19 cellular contexts compared by ENCODE assay signal in the genomic region with DNA sequence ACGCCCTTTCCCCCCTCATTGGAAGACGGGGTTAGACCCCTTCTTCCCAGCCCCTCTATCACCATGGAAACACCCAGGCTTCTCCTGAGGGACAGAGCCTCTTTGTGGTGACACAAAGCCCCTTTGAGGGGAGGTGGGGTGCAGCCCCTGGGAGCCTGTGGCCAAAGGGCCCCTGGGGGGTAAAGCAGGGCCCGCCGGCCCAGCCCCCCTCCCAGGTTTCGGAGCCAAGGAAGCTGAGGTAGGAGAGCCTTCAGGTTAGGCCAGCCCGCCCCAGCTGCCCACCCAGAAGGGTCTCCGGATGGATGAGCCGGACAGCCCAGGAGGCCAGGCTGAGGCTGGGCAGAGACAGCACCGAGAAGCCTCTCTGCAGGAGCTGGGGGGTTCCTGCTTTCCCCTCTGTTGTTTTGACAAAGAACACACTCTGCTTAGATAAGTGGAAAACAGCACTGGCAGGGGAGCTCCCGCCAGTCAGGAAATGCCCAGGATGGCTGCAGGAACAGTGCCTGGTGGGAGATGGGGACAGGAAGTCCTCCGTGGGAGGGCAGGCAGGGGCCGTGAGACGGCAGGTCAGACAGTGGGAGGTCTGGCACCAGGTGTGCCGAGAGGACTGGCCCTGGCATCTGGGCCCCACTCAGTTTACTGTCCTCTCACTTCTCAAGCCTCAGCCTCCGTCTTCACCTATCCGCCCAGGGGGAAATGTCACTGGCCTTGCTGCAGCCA. TPM values are rescaled to one million over a fixed set of nuclear protein-coding genes. Genes with fewer than 3 reads are reported as not detected.
A peak's percentile ranks its signal among the peaks of the same experiment; 100 is the strongest.
DNase-seq lines count a peak whose midpoint lies in the region; ATAC-seq, FAIRE-seq and TF ChIP-seq lines count a peak whose summit lies in the region.
"Had no signal": no experiment of that assay in that cellular context is flagged by ENCODE, and none has a peak within 500 bp of the region (broad histone marks: within the 10 kb centered on the region; RNA-seq: fewer than 3 reads in every experiment).

No MANE protein-coding gene starts in this region.

- TF ChIP-seq POLR2A in gastroesophageal sphincter (IDR thresholded peaks at IDR 0.05) = no peak

- H3K9me3 Mint-ChIP-seq in GM23338 = peaks cover 6% of the 10 kb centered on the region; the same call in 2 of the 3 replicates

- H3K4me2 ChIP-seq in GM23338 = no peak overlapping the region

- no peaks in the 10 kb centered on the region for H3K79me2 ChIP-seq in GM23338 (replicated peaks; ENCODE audit: insufficient read depth)

- H3K4me3 Mint-ChIP-seq in GM23338 = no peak overlapping the region
- H3K4me3 Mint-ChIP-seq: activated B cell treated with CpG ODN at 0.5 μM for 24 hours; IgD-negative memory B cell; memory B cell; T-helper 1 cell treated with Interleukin-12 subunit alpha and Interleukin-12 subunit beta and Interleukin-4 antibody, amounts not matched to agents 30 μg/mL and 1 μg/mL, for 36 hours had no signal

- TF ChIP-seq CTCF in GM23338 (conservative IDR thresholded peaks at IDR 0.05; ENCODE audit: low read depth in 2 of 2) = no peak
- no peak for TF ChIP-seq CTCF in WERI-Rb-1 (IDR thresholded peaks at IDR 0.05; ENCODE audit: low read depth, low read length)
- no peak for TF ChIP-seq CTCF in gastroesophageal sphincter (IDR thresholded peaks at IDR 0.05)
- no peak for TF ChIP-seq CTCF in pancreas (IDR thresholded peaks at IDR 0.05)
- no peak for TF ChIP-seq CTCF in omental fat pad (IDR thresholded peaks at IDR 0.05)

- H3K36me3 ChIP-seq in GM23338 (ENCODE audit: insufficient read depth) = no peaks in the 10 kb centered on the region
- H3K36me3 ChIP-seq in WERI-Rb-1 = no peaks in the 10 kb centered on the region
- H3K36me3 ChIP-seq in gastroesophageal sphincter = no peaks in the 10 kb centered on the region
- H3K36me3 ChIP-seq in pancreas = no peaks in the 10 kb centered on the region
- H3K36me3 ChIP-seq: colonic mucosa, suprapubic skin had no signal

- H3K27me3 ChIP-seq in GM23338 (ENCODE audit: insufficient read depth) (no peaks in the 10 kb centered on the region), WERI-Rb-1 (ENCODE audit: insufficient read depth, low read depth, severe bottlenecking) (no peaks in the 10 kb centered on the region), gastroesophageal sphincter (no peaks in the 10 kb centered on the region), pancreas (no peaks in the 10 kb centered on the region)
- H3K27me3 ChIP-seq: colonic mucosa, suprapubic skin had no signal

- H2AFZ ChIP-seq in GM23338 = no peak overlapping the region

- TF ChIP-seq EP300 in gastroesophageal sphincter (IDR thresholded peaks at IDR 0.05) = no peak

- H3F3A ChIP-seq in GM23338 (replicated peaks; ENCODE audit: low read depth) = no peaks in the 10 kb centered on the region

- no peak overlapping the region for H3K27ac Mint-ChIP-seq in GM23338
- H3K27ac Mint-ChIP-seq: activated B cell treated with CpG ODN at 0.5 μM for 24 hours; IgD-negative memory B cell; memory B cell; T-helper 1 cell treated with Interleukin-12 subunit alpha and Interleukin-12 subunit beta and Interleukin-4 antibody, amounts not matched to agents 30 μg/mL and 1 μg/mL, for 36 hours had no signal

- H3K9me3 ChIP-seq in WERI-Rb-1 (ENCODE audit: severe bottlenecking) (no peaks in the 10 kb centered on the region), gastroesophageal sphincter (no peaks in the 10 kb centered on the region), pancreas (no peaks in the 10 kb centered on the region)
- H3K9me3 ChIP-seq: colonic mucosa, suprapubic skin had no signal

- no peak for DNase-seq in GM23338 (ENCODE audit: low spot score)
- no peak for DNase-seq in WERI-Rb-1
- DNase-seq in pancreas = peak in 2 of 6 donors; percentile 21 to 69
- no peak for DNase-seq in omental fat pad (ENCODE audit: low spot score)
- no peak for DNase-seq in NCI-H1048 (lab: John Stamatoyannopoulos, UW)
- DNase-seq: activated B cell treated with CpG ODN at 0.5 μM for 24 hours; activated effector memory CD4-positive, alpha-beta T cell treated with anti-CD3 and anti-CD28 coated beads, Interleukin-2, amount 50 U/mL, for 16 hours; amniotic stem cell; colonic mucosa; SHP77; stimulated activated CD4-positive, alpha-beta T cell treated with anti-CD3 and anti-CD28 coated beads, Interleukin-2, amount 100 ng/mL, for 48 hours had no signal

- intact Hi-C loops in pancreas (cut with DNase I) = no loop called here

- peaks cover under 1% of the 10 kb centered on the region; the same call in 1 of the 3 replicates for H3K36me3 Mint-ChIP-seq in GM23338 (ENCODE audit: low read depth)
- H3K36me3 Mint-ChIP-seq: IgD-negative memory B cell had no signal

- H3K4me1 ChIP-seq in GM23338 (ENCODE audit: insufficient read depth) (peaks cover 17% of the 10 kb centered on the region), gastroesophageal sphincter (peaks cover 0 to 84% (median 29%) of the 10 kb centered on the region in 3 donors), pancreas (no peaks in the 10 kb centered on the region)
- H3K4me1 ChIP-seq: colonic mucosa had no signal

- H3K4me1 Mint-ChIP-seq in GM23338 = peaks cover 31% of the 10 kb centered on the region
- H3K4me1 Mint-ChIP-seq: activated B cell treated with CpG ODN at 0.5 μM for 24 hours had no signal

- 70% methylated on average over 2 of the region's 16 CpGs; no CpG with 5 or more reads in 1 of the 2 donors for WGBS in gastroesophageal sphincter (ENCODE audit: low coverage in 1 of 2), 2 donors
- 80 to 83% methylated on average over 16 of the region's 16 CpGs for WGBS in pancreas, 2 donors

- no peaks in the 10 kb centered on the region for H3K9me2 ChIP-seq in GM23338 (ENCODE audit: insufficient read depth)

- H3K27me3 Mint-ChIP-seq in GM23338 (ENCODE audit: insufficient read depth, low read depth, poor library complexity) = peaks cover 9% of the 10 kb centered on the region
- H3K27me3 Mint-ChIP-seq: activated B cell treated with CpG ODN at 0.5 μM for 24 hours, IgD-negative memory B cell had no signal

- FAIRE-seq in pancreas (lab: Jason Lieb, UNC) = no peak
- FAIRE-seq: GM18507 had no signal

- H3K4me3 ChIP-seq in GM23338 (no peak overlapping the region), WERI-Rb-1 (ENCODE audit: low read depth, low read length) (no peak overlapping the region), gastroesophageal sphincter (no peak overlapping the region), pancreas (no peak overlapping the region)
- H3K4me3 ChIP-seq: colonic mucosa, suprapubic skin had no signal

- peak; percentile 16 for ATAC-seq in GM23338
- ATAC-seq in gastroesophageal sphincter = no peak
- peak in 3 of 4 donors; percentile 34 to 63 (median 38) for ATAC-seq in pancreas
- no peak for ATAC-seq in HG03565 (IDR thresholded peaks at IDR 0.05; ENCODE audit: unreplicated experiment)
- ATAC-seq in omental fat pad (ENCODE audit: low FRiP score) = no peak
- no peak for ATAC-seq in GM21390 (IDR thresholded peaks at IDR 0.05; ENCODE audit: unreplicated experiment)

- no peaks in the 10 kb centered on the region; the same call in 1 of the 2 replicates for H4K20me1 ChIP-seq in GM23338 (replicated peaks; ENCODE audit: insufficient read depth)

- no peak overlapping the region for H3K27ac ChIP-seq in GM23338 (ENCODE audit: low read depth)
- H3K27ac ChIP-seq in WERI-Rb-1 = peak overlapping the region; percentile 89
- H3K27ac ChIP-seq in gastroesophageal sphincter = peak overlapping the region in 3 of 4 donors; percentile 33 to 54 (median 35)
- H3K27ac ChIP-seq in pancreas = no peak overlapping the region
- H3K27ac ChIP-seq: colonic mucosa, suprapubic skin had no signal

TF ChIP-seq in GM23338, 12 proteins besides CTCF, POLR2A, EP300 and RAD21 (continues in another document):
- TF ChIP-seq CREB1 (CRISPR knock-in tag; IDR thresholded peaks at IDR 0.05; ENCODE audit: low read depth) (no peak), ZNF114 (CRISPR knock-in tag; IDR thresholded peaks at IDR 0.05) (no peak), EZH2phosphoT487 (IDR thresholded peaks at IDR 0.05; ENCODE audit: unreplicated experiment) (no peak), NANOG (IDR thresholded peaks at IDR 0.05; ENCODE audit: borderline replicate concordance) (no peak), STAT1 (IDR thresholded peaks at IDR 0.05; ENCODE audit: unreplicated experiment) (no peak)

RNA-seq across cellular contexts. Expression of gene ARVCF, which starts 18.2 kb away (rescaled TPM):
- total RNA-seq in GM23338 (2014; rRNA removed; shearing (Covaris generic)) = 87.3 and 122 TPM in 2 replicates
- polyA plus RNA-seq in GM23338 (2016; fragmentation: Nextera tagmentation; extraction: Ambion mirVana) = 15.3 and 15.6 TPM in 2 replicates
- 10 to 100 TPM; 32.5 to 61.5 (median 39.5) TPM for total RNA-seq in gastroesophageal sphincter
- total RNA-seq in pancreas = 10 to 100 TPM in 3 of 6 donors, 1 to 10 TPM in 3; 5.0 to 19.4 (median 9.5) TPM
- polyA plus RNA-seq in pancreas = 10 to 100 TPM; 52.5 to 57.8 TPM
- total RNA-seq in omental fat pad = 10 to 100 TPM in 2 of 4 donors, 1 to 10 TPM in 2; 6.5 to 20.0 (median 9.3) TPM

RNA-seq across cellular contexts. Expression of gene TANGO2, which starts 22.5 kb away (rescaled TPM):
- total RNA-seq in GM23338 (2014; rRNA removed; shearing (Covaris generic)) = 15.0 and 20.2 TPM in 2 replicates
- polyA plus RNA-seq in GM23338 (2016; fragmentation: Nextera tagmentation; extraction: Ambion mirVana) (6.7 and 6.9 TPM in 2 replicates), pancreas (10 to 100 TPM; 16.5 to 20.4 TPM)
- total RNA-seq in gastroesophageal sphincter (10 to 100 TPM; 20.0 to 65.5 (median 45.8) TPM), pancreas (10 to 100 TPM in 3 of 6 donors, 1 to 10 TPM in 3; 4.0 to 18.3 (median 9.6) TPM), omental fat pad (10 to 100 TPM; 35.3 to 48.4 (median 37.9) TPM)

RNA-seq across cellular contexts. Expression of gene TXNRD2, which starts 56.8 kb away (rescaled TPM):
- total RNA-seq in GM23338 (2014; rRNA removed; shearing (Covaris generic)) = 11.2 and 14.1 TPM in 2 replicates
- 9.2 and 12.4 TPM in 2 replicates for polyA plus RNA-seq in GM23338 (2016; fragmentation: Nextera tagmentation; extraction: Ambion mirVana)
- total RNA-seq in gastroesophageal sphincter = 10 to 100 TPM; 16.7 to 33.1 (median 20.3) TPM
- 10 to 100 TPM in 5 of 6 donors, 1 to 10 TPM in 1; 9.6 to 16.9 (median 13.6) TPM for total RNA-seq in pancreas
- polyA plus RNA-seq in pancreas = 10 to 100 TPM; 33.7 to 41.6 TPM
- 10 to 100 TPM; 10.1 to 24.4 (median 15.1) TPM for total RNA-seq in omental fat pad

RNA-seq across cellular contexts. Expression of gene COMT, which starts 56.8 kb away (rescaled TPM):
- total RNA-seq in GM23338 (2014; rRNA removed; shearing (Covaris generic)) = 29.8 and 35.1 TPM in 2 replicates
- polyA plus RNA-seq in GM23338 (2016; fragmentation: Nextera tagmentation; extraction: Ambion mirVana) (29.6 and 32.6 TPM in 2 replicates), pancreas (10 to 100 TPM; 47.9 to 87.8 TPM)
- total RNA-seq in gastroesophageal sphincter (100 to 1,000 TPM; 105 to 235 (median 208) TPM), pancreas (10 to 100 TPM; 48.9 to 95.0 (median 62.3) TPM), omental fat pad (100 to 1,000 TPM; 166 to 214 (median 180) TPM)

Comparison
In these comparisons a context has a peak if more than half of its experiments do, and no peak if none do; other contexts are left out.
1. ATAC-seq: peak in GM23338 (single experiment) and pancreas (3 of 4); none in gastroesophageal sphincter (single experiment), HG03565 (single experiment), omental fat pad (single experiment) and GM21390 (single experiment).
2. H3K27ac ChIP-seq: peak in WERI-Rb-1 (single experiment) and gastroesophageal sphincter (3 of 4); none in GM23338 (single experiment) and pancreas (0 of 4).